9 cellular contexts compared by ENCODE assay signal in genomic region chr4:95191537-95191936, GRCh38.
"Had no signal": no experiment of that assay in that cellular context is flagged by ENCODE, and none has a peak within 500 bp of the region (broad histone marks: within the 10 kb centered on the region; RNA-seq: fewer than 3 reads in every experiment).

No MANE protein-coding gene starts in this region.

- H3K4me1 ChIP-seq: gastrocnemius medialis had no signal

- H3K4me3 ChIP-seq: gastrocnemius medialis had no signal

- H3K27me3 ChIP-seq: gastrocnemius medialis had no signal

- ATAC-seq: gastrocnemius medialis; left ventricle myocardium superior; right cardiac atrium; stimulated activated memory B cell treated with anti-CD40 and anti-IgM and Interleukin-4, amounts not matched to agents 10 μg/mL and 1 μg/mL and 100 μg/mL, for 72 hours had no signal

- H3K27ac Mint-ChIP-seq: activated naive CD8-positive, alpha-beta T cell; stimulated activated memory B cell treated with anti-CD40 and anti-IgM and Interleukin-4, amounts not matched to agents 10 μg/mL and 1 μg/mL and 100 μg/mL, for 72 hours had no signal

- H3K27ac ChIP-seq: gastrocnemius medialis had no signal

- H3K4me1 Mint-ChIP-seq: stimulated activated memory B cell treated with anti-CD40 and anti-IgM and Interleukin-4, amounts not matched to agents 10 μg/mL and 1 μg/mL and 100 μg/mL, for 72 hours had no signal

- H3K36me3 ChIP-seq: gastrocnemius medialis had no signal

- H3K4me3 Mint-ChIP-seq: activated naive CD8-positive, alpha-beta T cell; stimulated activated memory B cell treated with anti-CD40 and anti-IgM and Interleukin-4, amounts not matched to agents 10 μg/mL and 1 μg/mL and 100 μg/mL, for 72 hours had no signal

- DNase-seq: activated CD4-positive, alpha-beta T cell treated with anti-CD3 and anti-CD28 coated beads, Interleukin-2, amount 50 U/mL, for 1 hour; activated gamma-delta T cell; activated T-cell treated with anti-CD3 and anti-CD28 coated beads, Interleukin-2, amount 50 U/mL, for 1 hour; aorta; gastrocnemius medialis; left ventricle myocardium superior; right cardiac atrium had no signal

- H3K9me3 ChIP-seq: gastrocnemius medialis had no signal

- H3K36me3 Mint-ChIP-seq: activated naive CD8-positive, alpha-beta T cell; stimulated activated memory B cell treated with anti-CD40 and anti-IgM and Interleukin-4, amounts not matched to agents 10 μg/mL and 1 μg/mL and 100 μg/mL, for 72 hours had no signal
